ENCODE assay signal across 13 cellular contexts in genomic region chr10:110056822-110057221, GRCh38. TPM values are rescaled to one million over a fixed set of nuclear protein-coding genes. Genes with fewer than 3 reads are reported as not detected.
DNase-seq lines count a peak whose midpoint lies in the region; ATAC-seq and TF ChIP-seq lines count a peak whose summit lies in the region.
"Had no signal": no experiment of that assay in that cellular context is flagged by ENCODE, and none has a peak within 500 bp of the region (broad histone marks: within the 10 kb centered on the region; RNA-seq: fewer than 3 reads in every experiment).

No MANE protein-coding gene starts in this region.

- no peaks in the 10 kb centered on the region for H3K36me3 ChIP-seq in tibial nerve

- H3K4me1 ChIP-seq in tibial nerve: peaks cover 0 to 90% (median 39%) of the 10 kb centered on the region in 4 donors

- no peak for TF ChIP-seq POLR2A in tibial nerve (IDR thresholded peaks at IDR 0.05)

- no peaks in the 10 kb centered on the region for H3K27me3 ChIP-seq in tibial nerve

- 37 to 42% methylated on average over 2 of the region's 2 CpGs for WGBS in tibial nerve, 2 donors

- TF ChIP-seq EP300 in tibial nerve (IDR thresholded peaks at IDR 0.05): no peak

- no peak for TF ChIP-seq CTCF in tibial nerve (IDR thresholded peaks at IDR 0.05)

- no peaks in the 10 kb centered on the region for H3K9me3 ChIP-seq in tibial nerve

- no peak for ATAC-seq in GM21723 (IDR thresholded peaks at IDR 0.05; ENCODE audit: unreplicated experiment)
- ATAC-seq: activated CD8-positive, alpha-beta T cell treated with anti-CD3 and anti-CD28 coated beads for 36 hours; PC-3 had no signal

- no peak overlapping the region for H3K4me3 ChIP-seq in tibial nerve

- peak overlapping the region in 2 of 4 donors; percentile 46 to 65 for H3K27ac ChIP-seq in tibial nerve

- DNase-seq in AG08395 (ENCODE audit: low spot score) (peak; percentile 69), ELR (ENCODE audit: low read depth) (peak; percentile 53), amniotic epithelial cell (ENCODE audit: low read depth) (peak; percentile 59), iris pigment epithelial cell (ENCODE audit: low read depth) (peak; percentile 64), activated gamma-delta T cell treated with Interleukin-2 at 50 U/mL for 16 hours (no peak), GM19240 (ENCODE audit: insufficient read length, low spot score) (no peak), tibial nerve (ENCODE audit: low spot score in 2 of 2) (no peak)
- DNase-seq: activated CD8-positive, alpha-beta T cell treated with anti-CD3 and anti-CD28 coated beads for 36 hours; effector CD8-positive, alpha-beta T cell; hypothalamus; NCI-H345; PC-3 had no signal

RNA-seq across cellular contexts. Expression of gene ADD3, which starts 49.0 kb away (rescaled TPM):
- total RNA-seq in tibial nerve: 100 to 1,000 TPM; 208 to 639 (median 443) TPM

Comparison
In these comparisons a context has a peak if more than half of its experiments do, and no peak if none do; other contexts are left out.
1. DNase-seq: peak in AG08395 (single experiment), ELR (single experiment), amniotic epithelial cell (single experiment) and iris pigment epithelial cell (single experiment); none in activated gamma-delta T cell treated with Interleukin-2 at 50 U/mL for 16 hours (single experiment), GM19240 (single experiment) and tibial nerve (0 of 2).